In genomic region chr4:152666946-152667345, GRCh38 we compare ENCODE assay signal across 1 cellular context.
TF ChIP-seq lines count a peak whose summit lies in the region.

No MANE protein-coding gene starts in this region.

TF ChIP-seq in H1, 55 proteins besides CTCF, POLR2A, EP300 and RAD21 (continued from another document):
- TF ChIP-seq TCF12 (IDR thresholded peaks at IDR 0.05; ENCODE audit: low read depth, low read length) = no peak
- no peak for TF ChIP-seq FOSL1 (IDR thresholded peaks at IDR 0.05; ENCODE audit: insufficient read depth, low read depth, low read length)
- TF ChIP-seq KDM1A (IDR thresholded peaks at IDR 0.05; ENCODE audit: borderline replicate concordance, low read length) = no peak
- no peak for TF ChIP-seq RXRA (IDR thresholded peaks at IDR 0.05; ENCODE audit: insufficient read depth, low read depth, low read length)
- no peak for TF ChIP-seq ATF3 (IDR thresholded peaks at IDR 0.05; ENCODE audit: insufficient read depth, low read depth, low read length)
- no peak for TF ChIP-seq TBP (IDR thresholded peaks at IDR 0.05; ENCODE audit: low read depth, low read length)
- TF ChIP-seq POU5F1 (IDR thresholded peaks at IDR 0.05; ENCODE audit: low read depth, low read length) = no peak
- TF ChIP-seq BACH1 (IDR thresholded peaks at IDR 0.05; ENCODE audit: low read length) = no peak
- TF ChIP-seq HDAC6 (IDR thresholded peaks at IDR 0.05; ENCODE audit: low read depth, low read length) = no peak
- TF ChIP-seq NRF1 (IDR thresholded peaks at IDR 0.05; ENCODE audit: low read depth, low read length) = no peak
- no peak for TF ChIP-seq ATF2 (IDR thresholded peaks at IDR 0.05; ENCODE audit: low read length)
- TF ChIP-seq CBX5 (IDR thresholded peaks at IDR 0.05; ENCODE audit: low read depth, low read length) = no peak
- TF ChIP-seq SP2 (IDR thresholded peaks at IDR 0.05; ENCODE audit: low read length) = no peak
- no peak for TF ChIP-seq E2F6 (IDR thresholded peaks at IDR 0.05)
- TF ChIP-seq PHF8 (conservative IDR thresholded peaks at IDR 0.05; ENCODE audit: low read depth, low read length) = no peak
- no peak for TF ChIP-seq SIRT6 (IDR thresholded peaks at IDR 0.05; ENCODE audit: low read length)
- TF ChIP-seq RFX5 (IDR thresholded peaks at IDR 0.05; ENCODE audit: borderline replicate concordance, low read depth, low read length) = no peak
- no peak for TF ChIP-seq RBBP5 (IDR thresholded peaks at IDR 0.05; ENCODE audit: borderline replicate concordance, low read depth, low read length)
